ENCODE assay signal across 8 cellular contexts in genomic region chr3:184314700-184315505, GRCh38. TPM values are rescaled to one million over a fixed set of nuclear protein-coding genes. Genes with fewer than 3 reads are reported as not detected.
DNase-seq lines count a peak whose midpoint lies in the region; ATAC-seq and TF ChIP-seq lines count a peak whose summit lies in the region.

No MANE protein-coding gene starts in this region.

- H3K9me3 Mint-ChIP-seq in mesothelial cell of epicardium = no peaks in the 10 kb centered on the region

- TF ChIP-seq CTCF in mesothelial cell of epicardium (IDR thresholded peaks at IDR 0.05; ENCODE audit: unreplicated experiment) = no peak

- H3K4me1 Mint-ChIP-seq in mesothelial cell of epicardium = peaks cover 30% of the 10 kb centered on the region

- peak overlapping the region; percentile 80 for H3K4me3 Mint-ChIP-seq in mesothelial cell of epicardium

- peak overlapping the region; percentile 86 for H3K9ac ChIP-seq in endocrine pancreas (ENCODE audit: control insufficient read depth, insufficient read depth, low read length)

- H3K27me3 Mint-ChIP-seq in mesothelial cell of epicardium (ENCODE audit: low read depth) = no peaks in the 10 kb centered on the region

- peak; percentile 43 for DNase-seq in NCI-H345 (lab: John Stamatoyannopoulos, UW)
- no peak for DNase-seq in NCI-H345 treated with DMSO at 0.1 percent for 48 hours (lab: John Stamatoyannopoulos, UW; ENCODE audit: unreplicated experiment)
- peak; percentile 56 for DNase-seq in NCI-H2196 treated with DMSO at 0.1 percent for 48 hours (lab: John Stamatoyannopoulos, UW; ENCODE audit: unreplicated experiment)
- peak; percentile 41 to 42 for DNase-seq in activated CD8-positive, alpha-beta memory T cell treated with anti-CD3 and anti-CD28 coated beads for 4 hours (ENCODE audit: low read depth in 2 of 2)
- DNase-seq in mesothelial cell of epicardium (ENCODE audit: low spot score in 2 of 2, unreplicated experiment in 2 of 2) = peak; percentile 66 to 75
- DNase-seq in stimulated activated naive CD4-positive, alpha-beta T cell (lab: John Stamatoyannopoulos, UW) = peak; percentile 50 to 69 (median 64)

- no peaks in the 10 kb centered on the region for H3K27me3 ChIP-seq in endocrine pancreas (ENCODE audit: control insufficient read depth, insufficient read depth, low read length)

- no peaks in the 10 kb centered on the region for H3K36me3 ChIP-seq in endocrine pancreas (ENCODE audit: control insufficient read depth, insufficient read depth, low read length)

- peak overlapping the region; percentile 93 for H3K27ac Mint-ChIP-seq in mesothelial cell of epicardium

- H3K4me1 ChIP-seq in endocrine pancreas (ENCODE audit: control insufficient read depth, insufficient read depth, low read length) = peaks cover 6% of the 10 kb centered on the region

- H3K4me3 ChIP-seq in endocrine pancreas (ENCODE audit: control insufficient read depth, insufficient read depth, low read length) = no peak overlapping the region

- peaks cover 4% of the 10 kb centered on the region for H3K36me3 Mint-ChIP-seq in mesothelial cell of epicardium

- peak; percentile 51 for ATAC-seq in HG02798 (IDR thresholded peaks at IDR 0.05; ENCODE audit: poor library complexity, unreplicated experiment)

- no peaks in the 10 kb centered on the region for H3K9me3 ChIP-seq in endocrine pancreas (ENCODE audit: control insufficient read depth, low read length)

RNA-seq across cellular contexts. Expression of gene EIF4G1, which starts 0.5 kb away (rescaled TPM):
- total RNA-seq in mesothelial cell of epicardium = 364 to 377 TPM (median 376 TPM) in 3 replicates

RNA-seq across cellular contexts. Expression of gene PSMD2, which starts 15.9 kb away (rescaled TPM):
- 223 to 240 TPM (median 232 TPM) in 3 replicates for total RNA-seq in mesothelial cell of epicardium

RNA-seq across cellular contexts. Expression of gene FAM131A, which starts 22.5 kb away (rescaled TPM):
- 14.3 to 17.4 TPM (median 15.1 TPM) in 3 replicates for total RNA-seq in mesothelial cell of epicardium

RNA-seq across cellular contexts. Expression of gene ECE2, which starts 39.1 kb away (rescaled TPM):
- total RNA-seq in mesothelial cell of epicardium = not detected in 3 replicates

RNA-seq across cellular contexts. Expression of gene CLCN2, which starts 46.5 kb away (rescaled TPM):
- 16.6 to 17.0 TPM (median 16.9 TPM) in 3 replicates for total RNA-seq in mesothelial cell of epicardium
